In the genomic region with DNA sequence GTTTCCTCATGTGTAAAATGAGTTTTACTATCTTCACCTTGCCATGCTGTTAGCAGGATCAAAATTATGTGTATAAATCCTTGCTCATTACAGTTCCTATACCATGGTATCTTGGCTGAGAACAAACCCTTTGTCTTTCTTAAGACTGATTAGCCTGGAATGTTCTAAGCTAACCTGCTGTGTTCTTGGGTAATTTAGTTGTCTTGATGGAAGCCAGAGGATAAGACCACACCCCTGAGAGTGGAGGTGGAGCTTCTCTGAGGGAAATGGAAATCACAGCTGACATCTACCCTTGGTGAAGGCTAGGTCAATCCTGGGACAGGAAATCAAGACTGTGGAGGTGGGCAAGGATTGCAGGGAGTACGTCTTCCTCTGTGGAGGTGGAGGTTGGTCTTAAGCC, we compare ENCODE assay signal across 15 cellular contexts.
DNase-seq lines count a peak whose midpoint lies in the region; ATAC-seq and TF ChIP-seq lines count a peak whose summit lies in the region.
"Had no signal": no experiment of that assay in that cellular context is flagged by ENCODE, and none has a peak within 500 bp of the region (broad histone marks: within the 10 kb centered on the region; RNA-seq: fewer than 3 reads in every experiment).

No MANE protein-coding gene starts in this region.

- peak overlapping the region in 3 of 4 donors; percentile 23 to 65 (median 56) for H3K27ac ChIP-seq in body of pancreas
- H3K27ac ChIP-seq: 22Rv1; BLaER1 treated with 17β-estradiol and CSF1 and Interleukin-3, amounts not matched to agents 10 nM and 100 nM; GM23248 had no signal

- H3K4me1 Mint-ChIP-seq in activated naive CD8-positive, alpha-beta T cell treated with anti-CD3 and anti-CD28 coated beads, Interleukin-2, amount 10 ng/mL, durations not matched to agents 7 days and 5 days, result peaks cover 7% of the 10 kb centered on the region
- H3K4me1 Mint-ChIP-seq in activated naive CD8-positive, alpha-beta T cell treated with anti-CD3 and anti-CD28 coated beads for 36 hours, result peaks cover 3% of the 10 kb centered on the region
- peaks cover 6% of the 10 kb centered on the region for H3K4me1 Mint-ChIP-seq in neural crest cell

- no peaks in the 10 kb centered on the region for H3K27me3 ChIP-seq in body of pancreas
- H3K27me3 ChIP-seq: BLaER1 treated with 17β-estradiol and CSF1 and Interleukin-3, amounts not matched to agents 10 nM and 100 nM had no signal

- H3K4me3 ChIP-seq in body of pancreas, result no peak overlapping the region
- H3K4me3 ChIP-seq: BLaER1 treated with 17β-estradiol and CSF1 and Interleukin-3, amounts not matched to agents 10 nM and 100 nM; GM23248; HAP-1 had no signal

- H3K27me3 Mint-ChIP-seq in activated naive CD8-positive, alpha-beta T cell treated with anti-CD3 and anti-CD28 coated beads, Interleukin-2, amount 10 ng/mL, durations not matched to agents 7 days and 5 days, result no peaks in the 10 kb centered on the region
- H3K27me3 Mint-ChIP-seq in activated naive CD8-positive, alpha-beta T cell treated with anti-CD3 and anti-CD28 coated beads for 36 hours, result no peaks in the 10 kb centered on the region
- H3K27me3 Mint-ChIP-seq in neural crest cell (ENCODE audit: low read depth), result no peaks in the 10 kb centered on the region

- TF ChIP-seq POLR2A in body of pancreas (IDR thresholded peaks at IDR 0.05), result no peak

- H3K9me3 ChIP-seq in body of pancreas, result no peaks in the 10 kb centered on the region
- H3K9me3 ChIP-seq: HAP-1 had no signal

- H3K36me3 Mint-ChIP-seq in activated naive CD8-positive, alpha-beta T cell treated with anti-CD3 and anti-CD28 coated beads, Interleukin-2, amount 10 ng/mL, durations not matched to agents 7 days and 5 days, result no peaks in the 10 kb centered on the region
- no peaks in the 10 kb centered on the region for H3K36me3 Mint-ChIP-seq in activated naive CD8-positive, alpha-beta T cell treated with anti-CD3 and anti-CD28 coated beads for 36 hours
- H3K36me3 Mint-ChIP-seq in neural crest cell (ENCODE audit: low read depth), result no peaks in the 10 kb centered on the region
- H3K36me3 Mint-ChIP-seq: CD8-positive, alpha-beta T cell had no signal

- POLR2A ChIA-PET in activated naive CD8-positive, alpha-beta T cell treated with anti-CD3 and anti-CD28 coated beads, Interleukin-2, amount 10 ng/mL, durations not matched to agents 7 days and 5 days (lab: Charles Lee), result no interaction called here

- H3K4me1 ChIP-seq in body of pancreas, result peaks cover 13% of the 10 kb centered on the region
- H3K4me1 ChIP-seq: HAP-1 had no signal

- peaks cover 7% of the 10 kb centered on the region for H3K9me3 Mint-ChIP-seq in activated naive CD8-positive, alpha-beta T cell treated with anti-CD3 and anti-CD28 coated beads, Interleukin-2, amount 10 ng/mL, durations not matched to agents 7 days and 5 days
- H3K9me3 Mint-ChIP-seq in activated naive CD8-positive, alpha-beta T cell treated with anti-CD3 and anti-CD28 coated beads for 36 hours, result peaks cover 7% of the 10 kb centered on the region
- H3K9me3 Mint-ChIP-seq in neural crest cell, result peaks cover 3% of the 10 kb centered on the region

- no peak overlapping the region for H3K4me3 Mint-ChIP-seq in activated naive CD8-positive, alpha-beta T cell treated with anti-CD3 and anti-CD28 coated beads, Interleukin-2, amount 10 ng/mL, durations not matched to agents 7 days and 5 days
- no peak overlapping the region for H3K4me3 Mint-ChIP-seq in activated naive CD8-positive, alpha-beta T cell treated with anti-CD3 and anti-CD28 coated beads for 36 hours
- no peak overlapping the region for H3K4me3 Mint-ChIP-seq in neural crest cell
- H3K4me3 Mint-ChIP-seq: CD8-positive, alpha-beta T cell had no signal

- TF ChIP-seq CTCF in body of pancreas (IDR thresholded peaks at IDR 0.05), result no peak
- no peak for TF ChIP-seq CTCF in neural crest cell (conservative IDR thresholded peaks at IDR 0.05)

- no peak for DNase-seq in activated naive CD8-positive, alpha-beta T cell treated with anti-CD3 and anti-CD28 coated beads, Interleukin-2, amount 10 ng/mL, durations not matched to agents 7 days and 5 days
- no peak for DNase-seq in activated naive CD8-positive, alpha-beta T cell treated with anti-CD3 and anti-CD28 coated beads for 36 hours
- DNase-seq in body of pancreas, result no peak
- DNase-seq in neural crest cell (ENCODE audit: low read depth, low spot score), result no peak
- DNase-seq in iPS-NIHi7 (ENCODE audit: extremely low spot score), result no peak
- DNase-seq: Calu3; CD8-positive, alpha-beta T cell; DMS79 treated with DMSO at 0.1 percent for 48 hours; GF-D8; GM23248 had no signal

- H3K27ac Mint-ChIP-seq in activated naive CD8-positive, alpha-beta T cell treated with anti-CD3 and anti-CD28 coated beads, Interleukin-2, amount 10 ng/mL, durations not matched to agents 7 days and 5 days, result peak overlapping the region; percentile 44
- no peak overlapping the region for H3K27ac Mint-ChIP-seq in activated naive CD8-positive, alpha-beta T cell treated with anti-CD3 and anti-CD28 coated beads for 36 hours
- peak overlapping the region; percentile 81 for H3K27ac Mint-ChIP-seq in neural crest cell (ENCODE audit: unreplicated experiment)
- H3K27ac Mint-ChIP-seq: CD8-positive, alpha-beta T cell had no signal

- 68 to 80% methylated on average over 1 of the region's 1 CpG for WGBS in body of pancreas, 2 donors

- no peaks in the 10 kb centered on the region for H3K36me3 ChIP-seq in body of pancreas (replicated peaks in 1 of 2; ENCODE audit: insufficient read depth in 1 of 2, low read depth in 2 of 2)
- H3K36me3 ChIP-seq: BLaER1 treated with 17β-estradiol and CSF1 and Interleukin-3, amounts not matched to agents 10 nM and 100 nM; HAP-1 had no signal

- intact Hi-C loops in body of pancreas (cut with DNase I), result no loop called here

- no peak for ATAC-seq in activated naive CD8-positive, alpha-beta T cell treated with anti-CD3 and anti-CD28 coated beads, Interleukin-2, amount 10 ng/mL, durations not matched to agents 7 days and 5 days (ENCODE audit: low read depth)
- ATAC-seq in body of pancreas (no peak), HG03025 (IDR thresholded peaks at IDR 0.05; ENCODE audit: low FRiP score, unreplicated experiment) (no peak), GM19351 (IDR thresholded peaks at IDR 0.05; ENCODE audit: unreplicated experiment) (no peak)
- ATAC-seq: CD8-positive, alpha-beta T cell had no signal
